In the genomic region with DNA sequence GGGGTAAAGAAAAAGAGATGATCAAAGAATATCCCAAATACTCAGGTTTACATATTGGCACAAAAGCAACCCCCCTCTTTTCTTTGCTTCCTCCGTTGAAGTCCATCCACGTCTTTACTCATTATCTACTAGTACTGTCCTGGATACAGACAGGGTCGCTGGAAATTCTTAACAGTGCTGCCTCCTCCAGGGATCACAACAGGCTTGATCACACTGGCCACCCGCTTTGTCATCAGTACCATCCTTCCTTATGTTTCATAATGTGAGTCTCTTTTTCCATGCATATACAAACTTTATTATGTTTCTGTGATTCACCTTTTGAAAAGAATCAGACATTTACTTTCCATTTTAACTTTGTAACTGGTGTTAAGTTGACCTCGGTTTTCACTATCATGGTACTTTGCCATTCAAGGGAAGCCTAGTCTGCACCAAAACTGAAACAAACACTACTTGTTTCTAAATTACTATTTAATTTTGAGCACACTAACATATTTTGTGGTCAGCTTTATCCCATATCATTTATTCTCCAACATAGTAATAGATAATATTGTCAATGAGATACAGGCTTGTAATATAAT, we compare ENCODE assay signal across 22 cellular contexts.
A peak's percentile ranks its signal among the peaks of the same experiment; 100 is the strongest.
DNase-seq lines count a peak whose midpoint lies in the region; ATAC-seq and TF ChIP-seq lines count a peak whose summit lies in the region.
"Had no signal": no experiment of that assay in that cellular context is flagged by ENCODE, and none has a peak within 500 bp of the region (broad histone marks: within the 10 kb centered on the region; RNA-seq: fewer than 3 reads in every experiment).

No MANE protein-coding gene starts in this region.

- intact Hi-C loops in activated CD8-positive, alpha-beta T cell treated with anti-CD3 and anti-CD28 coated beads for 36 hours (cut with micrococcal nuclease): no loop called here

- no peaks in the 10 kb centered on the region for H3K27me3 Mint-ChIP-seq in activated CD8-positive, alpha-beta T cell treated with anti-CD3 and anti-CD28 coated beads for 36 hours
- H3K27me3 Mint-ChIP-seq in activated CD8-positive, alpha-beta T cell treated with anti-CD3 and anti-CD28 coated beads, Interleukin-2, amount 10 ng/mL, durations not matched to agents 7 days and 5 days (ENCODE audit: low read depth): no peaks in the 10 kb centered on the region
- H3K27me3 Mint-ChIP-seq in activated naive CD8-positive, alpha-beta T cell treated with anti-CD3 and anti-CD28 coated beads, Interleukin-2, amount 50 U/mL, for 24 hours: no peaks in the 10 kb centered on the region
- H3K27me3 Mint-ChIP-seq: activated B cell treated with CpG ODN at 0.5 μM for 24 hours; activated naive CD8-positive, alpha-beta T cell treated with anti-CD3 and anti-CD28 coated beads, Interleukin-2, amount 10 ng/mL, durations not matched to agents 7 days and 5 days; B cell had no signal

- H3K27ac Mint-ChIP-seq in activated CD8-positive, alpha-beta T cell treated with anti-CD3 and anti-CD28 coated beads for 36 hours: peak overlapping the region; percentile 68
- no peak overlapping the region for H3K27ac Mint-ChIP-seq in activated CD8-positive, alpha-beta T cell treated with anti-CD3 and anti-CD28 coated beads, Interleukin-2, amount 10 ng/mL, durations not matched to agents 7 days and 5 days
- peak overlapping the region; percentile 57 for H3K27ac Mint-ChIP-seq in activated naive CD8-positive, alpha-beta T cell treated with anti-CD3 and anti-CD28 coated beads, Interleukin-2, amount 50 U/mL, for 24 hours
- H3K27ac Mint-ChIP-seq: activated B cell treated with CpG ODN at 0.5 μM for 24 hours; activated naive CD8-positive, alpha-beta T cell treated with anti-CD3 and anti-CD28 coated beads, Interleukin-2, amount 10 ng/mL, durations not matched to agents 7 days and 5 days; B cell; natural killer cell treated with Interleukin-12 subunit alpha and Interleukin-12 subunit beta and Interleukin-15 and Interleukin-18, amount 100 ng/mL, for 72 hours had no signal

- no peak for TF ChIP-seq CTCF in activated CD8-positive, alpha-beta T cell treated with anti-CD3 and anti-CD28 coated beads for 36 hours (IDR thresholded peaks at IDR 0.05)

- no peak overlapping the region for H3K4me3 ChIP-seq in H7 (ENCODE audit: insufficient read depth, low read depth, low read length)
- H3K4me3 ChIP-seq: heart left ventricle, lower lobe of right lung, tibial artery had no signal

- peak; percentile 21 for DNase-seq in activated CD8-positive, alpha-beta T cell treated with anti-CD3 and anti-CD28 coated beads for 36 hours
- no peak for DNase-seq in activated CD8-positive, alpha-beta T cell treated with anti-CD3 and anti-CD28 coated beads, Interleukin-2, amount 10 ng/mL, durations not matched to agents 7 days and 5 days
- DNase-seq in H7 (peak; percentile 11), activated gamma-delta T cell (lab: John Stamatoyannopoulos, UW) (no peak), Kasumi-1 (lab: John Stamatoyannopoulos, UW) (no peak)
- DNase-seq in activated naive CD8-positive, alpha-beta T cell treated with anti-CD3 and anti-CD28 coated beads, Interleukin-2, amount 50 U/mL, for 24 hours: peak; percentile 1
- DNase-seq in stimulated activated CD8-positive, alpha-beta memory T cell treated with anti-CD3 and anti-CD28 coated beads, Interleukin-4, amount 100 ng/mL, for 48 hours: peak; percentile 22
- DNase-seq: activated B cell treated with CpG ODN at 0.5 μM for 24 hours; activated naive CD8-positive, alpha-beta T cell treated with anti-CD3 and anti-CD28 coated beads, Interleukin-2, amount 10 ng/mL, durations not matched to agents 7 days and 5 days; cortex of kidney; foreskin fibroblast; heart left ventricle; IMR-90; lower lobe of right lung; NCI-H1092; NCI-H1694 treated with DMSO at 0.1 percent for 48 hours; T-helper 1 cell; tibial artery had no signal

- no peaks in the 10 kb centered on the region for H3K27me3 ChIP-seq in H7 (ENCODE audit: control insufficient read depth, insufficient read depth, low read length)
- H3K27me3 ChIP-seq: tibial artery had no signal

- CTCF ChIA-PET in activated CD8-positive, alpha-beta T cell treated with anti-CD3 and anti-CD28 coated beads for 36 hours (lab: Charles Lee): no interaction called here
- CTCF ChIA-PET in activated CD8-positive, alpha-beta T cell treated with anti-CD3 and anti-CD28 coated beads, Interleukin-2, amount 10 ng/mL, durations not matched to agents 7 days and 5 days (lab: Charles Lee): no interaction called here

- no peaks in the 10 kb centered on the region for H3K36me3 Mint-ChIP-seq in activated CD8-positive, alpha-beta T cell treated with anti-CD3 and anti-CD28 coated beads for 36 hours (ENCODE audit: low read depth)
- peaks cover 2% of the 10 kb centered on the region for H3K36me3 Mint-ChIP-seq in activated CD8-positive, alpha-beta T cell treated with anti-CD3 and anti-CD28 coated beads, Interleukin-2, amount 10 ng/mL, durations not matched to agents 7 days and 5 days (ENCODE audit: low read depth)
- peaks cover 1% of the 10 kb centered on the region for H3K36me3 Mint-ChIP-seq in activated naive CD8-positive, alpha-beta T cell treated with anti-CD3 and anti-CD28 coated beads, Interleukin-2, amount 50 U/mL, for 24 hours (ENCODE audit: low read depth)
- H3K36me3 Mint-ChIP-seq: activated naive CD8-positive, alpha-beta T cell treated with anti-CD3 and anti-CD28 coated beads, Interleukin-2, amount 10 ng/mL, durations not matched to agents 7 days and 5 days had no signal

- no peaks in the 10 kb centered on the region for H3K9me3 Mint-ChIP-seq in activated CD8-positive, alpha-beta T cell treated with anti-CD3 and anti-CD28 coated beads for 36 hours
- no peaks in the 10 kb centered on the region for H3K9me3 Mint-ChIP-seq in activated CD8-positive, alpha-beta T cell treated with anti-CD3 and anti-CD28 coated beads, Interleukin-2, amount 10 ng/mL, durations not matched to agents 7 days and 5 days (ENCODE audit: insufficient read depth)
- H3K9me3 Mint-ChIP-seq in activated naive CD8-positive, alpha-beta T cell treated with anti-CD3 and anti-CD28 coated beads, Interleukin-2, amount 50 U/mL, for 24 hours: peaks cover 5% of the 10 kb centered on the region

- H3K4me1 Mint-ChIP-seq in activated CD8-positive, alpha-beta T cell treated with anti-CD3 and anti-CD28 coated beads for 36 hours (ENCODE audit: low read depth): peaks cover 10% of the 10 kb centered on the region
- H3K4me1 Mint-ChIP-seq in activated CD8-positive, alpha-beta T cell treated with anti-CD3 and anti-CD28 coated beads, Interleukin-2, amount 10 ng/mL, durations not matched to agents 7 days and 5 days (ENCODE audit: low read depth): peaks cover 4% of the 10 kb centered on the region
- peaks cover 13% of the 10 kb centered on the region for H3K4me1 Mint-ChIP-seq in activated naive CD8-positive, alpha-beta T cell treated with anti-CD3 and anti-CD28 coated beads, Interleukin-2, amount 50 U/mL, for 24 hours
- H3K4me1 Mint-ChIP-seq: activated B cell treated with CpG ODN at 0.5 μM for 24 hours, B cell had no signal

- peak; percentile 71 for ATAC-seq in activated CD8-positive, alpha-beta T cell treated with anti-CD3 and anti-CD28 coated beads for 36 hours
- no peak for ATAC-seq in activated CD8-positive, alpha-beta T cell treated with anti-CD3 and anti-CD28 coated beads, Interleukin-2, amount 10 ng/mL, durations not matched to agents 7 days and 5 days
- ATAC-seq in activated naive CD8-positive, alpha-beta T cell treated with anti-CD3 and anti-CD28 coated beads, Interleukin-2, amount 50 U/mL, for 24 hours: peak; percentile 93
- ATAC-seq in GM21447 (IDR thresholded peaks at IDR 0.05; ENCODE audit: unreplicated experiment): no peak
- ATAC-seq: esophagus mucosa; heart left ventricle; lower lobe of right lung; natural killer cell treated with Interleukin-12 subunit alpha and Interleukin-12 subunit beta and Interleukin-15 and Interleukin-18, amount 100 ng/mL, for 72 hours had no signal

- no peak overlapping the region for H3K4me3 Mint-ChIP-seq in activated CD8-positive, alpha-beta T cell treated with anti-CD3 and anti-CD28 coated beads for 36 hours
- H3K4me3 Mint-ChIP-seq in activated CD8-positive, alpha-beta T cell treated with anti-CD3 and anti-CD28 coated beads, Interleukin-2, amount 10 ng/mL, durations not matched to agents 7 days and 5 days: no peak overlapping the region
- no peak overlapping the region for H3K4me3 Mint-ChIP-seq in activated naive CD8-positive, alpha-beta T cell treated with anti-CD3 and anti-CD28 coated beads, Interleukin-2, amount 50 U/mL, for 24 hours
- H3K4me3 Mint-ChIP-seq: activated B cell treated with CpG ODN at 0.5 μM for 24 hours; activated naive CD8-positive, alpha-beta T cell treated with anti-CD3 and anti-CD28 coated beads, Interleukin-2, amount 10 ng/mL, durations not matched to agents 7 days and 5 days; B cell; natural killer cell treated with Interleukin-12 subunit alpha and Interleukin-12 subunit beta and Interleukin-15 and Interleukin-18, amount 100 ng/mL, for 72 hours had no signal

- POLR2A ChIA-PET in activated CD8-positive, alpha-beta T cell treated with anti-CD3 and anti-CD28 coated beads for 36 hours (lab: Charles Lee): no interaction called here
- POLR2A ChIA-PET in activated CD8-positive, alpha-beta T cell treated with anti-CD3 and anti-CD28 coated beads, Interleukin-2, amount 10 ng/mL, durations not matched to agents 7 days and 5 days (lab: Charles Lee): no interaction called here

- H3K36me3 ChIP-seq in H7 (replicated peaks; ENCODE audit: control insufficient read depth, insufficient read depth, low read length): no peaks in the 10 kb centered on the region
- H3K36me3 ChIP-seq: heart left ventricle, lower lobe of right lung, tibial artery had no signal

Comparison
In these comparisons a context has a peak if more than half of its experiments do, and no peak if none do; other contexts are left out.
1. ATAC-seq: peak in activated CD8-positive, alpha-beta T cell treated with anti-CD3 and anti-CD28 coated beads for 36 hours (single experiment) and activated naive CD8-positive, alpha-beta T cell treated with anti-CD3 and anti-CD28 coated beads, Interleukin-2, amount 50 U/mL, for 24 hours (single experiment); none in activated CD8-positive, alpha-beta T cell treated with anti-CD3 and anti-CD28 coated beads, Interleukin-2, amount 10 ng/mL, durations not matched to agents 7 days and 5 days (single experiment) and GM21447 (single experiment).
2. DNase-seq: peak in activated CD8-positive, alpha-beta T cell treated with anti-CD3 and anti-CD28 coated beads for 36 hours (single experiment), H7 (single experiment), activated naive CD8-positive, alpha-beta T cell treated with anti-CD3 and anti-CD28 coated beads, Interleukin-2, amount 50 U/mL, for 24 hours (single experiment) and stimulated activated CD8-positive, alpha-beta memory T cell treated with anti-CD3 and anti-CD28 coated beads, Interleukin-4, amount 100 ng/mL, for 48 hours (single experiment); none in activated CD8-positive, alpha-beta T cell treated with anti-CD3 and anti-CD28 coated beads, Interleukin-2, amount 10 ng/mL, durations not matched to agents 7 days and 5 days (single experiment), activated gamma-delta T cell (single experiment) and Kasumi-1 (0 of 2).